ENCODE assay signal across 12 cellular contexts in the genomic region with DNA sequence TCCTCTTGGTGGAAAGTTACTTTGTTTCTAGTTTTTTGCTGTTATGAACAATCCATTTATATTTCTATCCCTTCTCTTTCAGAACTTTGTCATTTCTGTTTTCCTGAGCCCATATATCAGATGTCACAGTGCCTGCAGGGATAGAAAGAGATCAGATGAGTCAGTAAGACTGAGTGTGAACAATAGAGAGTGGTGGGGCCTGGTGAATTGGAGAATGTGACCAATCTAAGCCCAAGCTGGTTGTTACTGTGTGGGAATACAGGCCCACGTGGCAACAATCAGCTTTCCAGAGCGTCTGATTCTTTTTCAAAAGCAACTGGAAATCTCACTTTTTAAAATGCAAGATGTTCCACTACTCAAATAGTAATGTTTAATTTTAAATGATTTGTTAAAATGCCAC. TPM values are rescaled to one million over a fixed set of nuclear protein-coding genes. Genes with fewer than 3 reads are reported as not detected.
DNase-seq lines count a peak whose midpoint lies in the region; ATAC-seq and TF ChIP-seq lines count a peak whose summit lies in the region.
"Had no signal": no experiment of that assay in that cellular context is flagged by ENCODE, and none has a peak within 500 bp of the region (broad histone marks: within the 10 kb centered on the region; RNA-seq: fewer than 3 reads in every experiment).

No MANE protein-coding gene starts in this region.

- no peak for ATAC-seq in naive thymus-derived CD8-positive, alpha-beta T cell
- no peak for ATAC-seq in HG03565 (IDR thresholded peaks at IDR 0.05; ENCODE audit: unreplicated experiment)

- WGBS in mammary epithelial cell (ENCODE audit: low coverage, missing lambda C conversion rate) = 93% methylated on average over 2 of the region's 2 CpGs

- H3K36me3 Mint-ChIP-seq in MCF 10A (ENCODE audit: insufficient read depth, unreplicated experiment) (peaks cover 84% of the 10 kb centered on the region), immature natural killer cell (peaks cover 18 to 31% (median 23%) of the 10 kb centered on the region in 3 donors)
- peaks cover 69% of the 10 kb centered on the region for H3K36me3 Mint-ChIP-seq in stimulated activated naive CD8-positive, alpha-beta T cell treated with anti-CD3 and anti-CD28 coated beads, Interleukin-15, Interleukin-2, amounts not matched to agents 100 ng/mL and 50 ng/mL, for 24 hours (ENCODE audit: low read depth)
- peaks cover 26 to 85% (median 44%) of the 10 kb centered on the region in 3 donors for H3K36me3 Mint-ChIP-seq in naive thymus-derived CD8-positive, alpha-beta T cell

- no peak overlapping the region for H3K27ac ChIP-seq in mammary epithelial cell (ENCODE audit: insufficient read depth, low read depth, low read length)
- H3K27ac ChIP-seq: ovary, tibial nerve had no signal

- in situ Hi-C loops in mammary epithelial cell (cut with MboI; ENCODE audit: low sequenced_read_pairs in 2 of 2) (no loop called here), SK-MEL-5 (cut with HindIII; ENCODE audit: low pct_unique_long_range_greater_than_20kb, low sequenced_read_pairs) (no loop called here)

- no peak overlapping the region for H3K4me3 Mint-ChIP-seq in MCF 10A (ENCODE audit: unreplicated experiment)
- H3K4me3 Mint-ChIP-seq in stimulated activated naive CD8-positive, alpha-beta T cell treated with anti-CD3 and anti-CD28 coated beads, Interleukin-15, Interleukin-2, amounts not matched to agents 100 ng/mL and 50 ng/mL, for 24 hours = no peak overlapping the region
- no peak overlapping the region for H3K4me3 Mint-ChIP-seq in naive thymus-derived CD8-positive, alpha-beta T cell
- H3K4me3 Mint-ChIP-seq in immature natural killer cell = no peak overlapping the region

- H3K27me3 ChIP-seq in mammary epithelial cell (ENCODE audit: insufficient read depth, low read length) = no peaks in the 10 kb centered on the region
- H3K27me3 ChIP-seq: ovary, tibial nerve had no signal

- H3K4me3 ChIP-seq in mammary epithelial cell (replicated peaks in 1 of 3; ENCODE audit: insufficient read depth in 1 of 3, low read depth in 2 of 3, low read length in 3 of 3) (no peak overlapping the region), fibroblast of mammary gland (ENCODE audit: control insufficient read depth, low read depth, low read length) (no peak overlapping the region)
- H3K4me3 ChIP-seq: ovary, tibial nerve had no signal

- no peaks in the 10 kb centered on the region for H3K4me1 Mint-ChIP-seq in MCF 10A (ENCODE audit: insufficient read depth, unreplicated experiment)
- H3K4me1 Mint-ChIP-seq in stimulated activated naive CD8-positive, alpha-beta T cell treated with anti-CD3 and anti-CD28 coated beads, Interleukin-15, Interleukin-2, amounts not matched to agents 100 ng/mL and 50 ng/mL, for 24 hours (ENCODE audit: low read depth) = peaks cover 48% of the 10 kb centered on the region
- peaks cover 13 to 44% (median 32%) of the 10 kb centered on the region in 4 donors for H3K4me1 Mint-ChIP-seq in naive thymus-derived CD8-positive, alpha-beta T cell
- H3K4me1 Mint-ChIP-seq in immature natural killer cell = peaks cover 26 to 58% of the 10 kb centered on the region in 2 donors

- TF ChIP-seq CTCF in MCF 10A (IDR thresholded peaks at IDR 0.05; ENCODE audit: unreplicated experiment) (no peak), mammary epithelial cell (conservative IDR thresholded peaks at IDR 0.05 in 1 of 2, IDR thresholded peaks at IDR 0.05 in 1 of 2; ENCODE audit: extremely low read depth in 1 of 2, insufficient read depth in 1 of 2, low read depth in 1 of 2, low read length in 2 of 2) (no peak), fibroblast of mammary gland (conservative IDR thresholded peaks at IDR 0.05; ENCODE audit: control insufficient read depth, insufficient read depth, low read depth, low read length) (no peak)

- H3K4me2 ChIP-seq in mammary epithelial cell (ENCODE audit: insufficient read depth, low read depth, low read length) = no peak overlapping the region

- intact Hi-C loops in MCF 10A (cut with micrococcal nuclease) (no loop called here), mammary epithelial cell (cut with micrococcal nuclease) (loop anchor here (2.0 kb wide), 1 partner anchor 14 kb away; no protein-coding TSS in a partner anchor)

- no peaks in the 10 kb centered on the region for H4K20me1 ChIP-seq in mammary epithelial cell (ENCODE audit: insufficient read depth, low read length)

- DNase-seq in MCF 10A (ENCODE audit: unreplicated experiment) = no peak
- DNase-seq in mammary epithelial cell = no peak
- DNase-seq in SK-MEL-5 (ENCODE audit: low read depth, low spot score) = peak; percentile 70
- DNase-seq in fibroblast of mammary gland (ENCODE audit: low read depth) = peak; percentile 26
- no peak for DNase-seq in naive thymus-derived CD8-positive, alpha-beta T cell
- DNase-seq in immature natural killer cell = no peak
- DNase-seq: cortex of kidney, NCI-H2171 treated with DMSO at 0.1 percent for 48 hours, ovary had no signal

- peaks cover 11% of the 10 kb centered on the region for H3K36me3 ChIP-seq in mammary epithelial cell (ENCODE audit: insufficient read depth, low read length)
- H3K36me3 ChIP-seq: ovary had no signal

- no peaks in the 10 kb centered on the region for H3K9me3 ChIP-seq in mammary epithelial cell (replicated peaks; ENCODE audit: insufficient read depth, low read length)
- H3K9me3 ChIP-seq: ovary, tibial nerve had no signal

- H3K27ac Mint-ChIP-seq in MCF 10A (ENCODE audit: low read depth, unreplicated experiment) (peak overlapping the region; percentile 40), immature natural killer cell (peak overlapping the region in 3 of 6 donors; percentile 37 to 42 (median 39))
- H3K27ac Mint-ChIP-seq in stimulated activated naive CD8-positive, alpha-beta T cell treated with anti-CD3 and anti-CD28 coated beads, Interleukin-15, Interleukin-2, amounts not matched to agents 100 ng/mL and 50 ng/mL, for 24 hours = peak overlapping the region; percentile 70
- peak overlapping the region in 2 of 10 donors; percentile 47 to 68 for H3K27ac Mint-ChIP-seq in naive thymus-derived CD8-positive, alpha-beta T cell

- no peaks in the 10 kb centered on the region for H3K4me1 ChIP-seq in mammary epithelial cell (ENCODE audit: insufficient read depth, low read length)
- H3K4me1 ChIP-seq: tibial nerve had no signal

- H2AFZ ChIP-seq in mammary epithelial cell (ENCODE audit: low read depth, low read length) = no peak overlapping the region

- no TSS peak for BruUV-seq in MCF 10A (replicated peaks; lab: Mats Ljungman, UMichigan)
- BruUV-seq in mammary epithelial cell (replicated peaks; lab: Mats Ljungman, UMichigan) = no TSS peak

- dilution Hi-C loops in mammary epithelial cell (cut with HindIII; ENCODE audit: low sequenced_read_pairs) = no loop called here

- CTCF ChIA-PET in MCF 10A (lab: Yijun Ruan, JAX) = interaction anchor here (1.4 kb wide), 1 partner anchor 9 kb away, joined by 4 read pairs; no protein-coding TSS in a partner anchor
- CTCF ChIA-PET in mammary epithelial cell (lab: Charles Lee; ENCODE audit: low non-redundant PET) = no interaction called here

- POLR2A ChIA-PET in MCF 10A (lab: Yijun Ruan, JAX) = interaction anchor here (2.9 kb wide), 1 partner anchor 9 kb away, joined by 13 read pairs; the partner anchor contains the start of genes DCTN5 and PALB2
- POLR2A ChIA-PET in naive thymus-derived CD8-positive, alpha-beta T cell (lab: Charles Lee) = no interaction called here

- H3K79me2 ChIP-seq in mammary epithelial cell (ENCODE audit: insufficient read depth, low read length) = peaks cover 86% of the 10 kb centered on the region

- H3K9me3 Mint-ChIP-seq in MCF 10A (ENCODE audit: unreplicated experiment) (no peaks in the 10 kb centered on the region), immature natural killer cell (no peaks in the 10 kb centered on the region)
- no peaks in the 10 kb centered on the region for H3K9me3 Mint-ChIP-seq in stimulated activated naive CD8-positive, alpha-beta T cell treated with anti-CD3 and anti-CD28 coated beads, Interleukin-15, Interleukin-2, amounts not matched to agents 100 ng/mL and 50 ng/mL, for 24 hours
- peaks cover 0 to 4% (median 0%) of the 10 kb centered on the region in 9 donors for H3K9me3 Mint-ChIP-seq in naive thymus-derived CD8-positive, alpha-beta T cell

- no peak overlapping the region for H3K9ac ChIP-seq in mammary epithelial cell (ENCODE audit: insufficient read depth, low read length)

- H3K27me3 Mint-ChIP-seq in MCF 10A (ENCODE audit: insufficient read depth, unreplicated experiment) (no peaks in the 10 kb centered on the region), immature natural killer cell (ENCODE audit: low read depth in 3 of 3) (peaks cover 0 to 1% (median 0%) of the 10 kb centered on the region in 3 donors)
- no peaks in the 10 kb centered on the region for H3K27me3 Mint-ChIP-seq in stimulated activated naive CD8-positive, alpha-beta T cell treated with anti-CD3 and anti-CD28 coated beads, Interleukin-15, Interleukin-2, amounts not matched to agents 100 ng/mL and 50 ng/mL, for 24 hours
- no peaks in the 10 kb centered on the region for H3K27me3 Mint-ChIP-seq in naive thymus-derived CD8-positive, alpha-beta T cell

RNA-seq across cellular contexts. Expression of gene DCTN5, which starts 9.4 kb away (rescaled TPM):
- 66.6 and 84.8 TPM in 2 replicates for total RNA-seq in MCF 10A (2022)
- 10 to 100 TPM; 67.8 to 72.4 TPM for total RNA-seq in mammary epithelial cell
- 67.7 TPM for polyA plus RNA-seq in mammary epithelial cell
- 90.3 TPM for polyA minus RNA-seq in mammary epithelial cell
- 70.6 and 75.6 TPM in 2 replicates for total RNA-seq in SK-MEL-5 (2014; rRNA removed; shearing (Covaris generic))
- 54.6 and 59.9 TPM in 2 replicates for polyA plus RNA-seq in SK-MEL-5 (2015; cell fraction: cytosol; rRNA removed)
- polyA plus RNA-seq in SK-MEL-5 (2015; cell fraction: nucleus; rRNA removed) = 60.0 and 97.8 TPM in 2 replicates
- total RNA-seq in naive thymus-derived CD8-positive, alpha-beta T cell = 10 to 100 TPM; 64.9 to 68.8 TPM
- 10 to 100 TPM; 43.8 to 65.8 (median 58.4) TPM for polyA plus RNA-seq in naive thymus-derived CD8-positive, alpha-beta T cell
- polyA plus RNA-seq in immature natural killer cell = 10 to 100 TPM; 51.9 to 77.8 (median 53.9) TPM

RNA-seq across cellular contexts. Expression of gene PALB2, which starts 9.6 kb away (rescaled TPM):
- total RNA-seq in MCF 10A (2022) (13.7 and 20.8 TPM in 2 replicates), mammary epithelial cell (10 to 100 TPM; 17.7 to 23.1 TPM)
- polyA plus RNA-seq in mammary epithelial cell (8.6 TPM), immature natural killer cell (10 to 100 TPM in 1 of 3 donors, 1 to 10 TPM in 2; 3.3 to 12.6 (median 8.2) TPM)
- 35.3 TPM for polyA minus RNA-seq in mammary epithelial cell
- total RNA-seq in SK-MEL-5 (2014; rRNA removed; shearing (Covaris generic)) = 21.1 and 28.8 TPM in 2 replicates
- 14.2 and 14.3 TPM in 2 replicates for polyA plus RNA-seq in SK-MEL-5 (2015; cell fraction: cytosol; rRNA removed)
- polyA plus RNA-seq in SK-MEL-5 (2015; cell fraction: nucleus; rRNA removed) = 38.5 and 51.1 TPM in 2 replicates
- total RNA-seq in naive thymus-derived CD8-positive, alpha-beta T cell = 10 to 100 TPM; 14.6 to 19.0 TPM
- 1 to 10 TPM; 3.4 to 9.7 (median 9.5) TPM for polyA plus RNA-seq in naive thymus-derived CD8-positive, alpha-beta T cell

RNA-seq across cellular contexts. Expression of gene PLK1, which starts 28.0 kb away (rescaled TPM):
- total RNA-seq in MCF 10A (2022) (50.7 and 74.8 TPM in 2 replicates), mammary epithelial cell (10 to 100 TPM in 1 of 2 donors, 1 to 10 TPM in 1; 2.0 to 57.9 TPM)
- polyA plus RNA-seq in mammary epithelial cell (111 TPM), immature natural killer cell (1 to 10 TPM in 1 of 3 donors, under 1 TPM in 1, not detected in 1; 0.57 to 1.2 TPM)
- 100 TPM for polyA minus RNA-seq in mammary epithelial cell
- 14.3 and 16.6 TPM in 2 replicates for total RNA-seq in SK-MEL-5 (2014; rRNA removed; shearing (Covaris generic))
- polyA plus RNA-seq in SK-MEL-5 (2015; cell fraction: cytosol; rRNA removed) = 68.2 and 73.5 TPM in 2 replicates
- polyA plus RNA-seq in SK-MEL-5 (2015; cell fraction: nucleus; rRNA removed) = 18.8 and 45.4 TPM in 2 replicates
- 1 to 10 TPM; 2.5 to 3.2 TPM for total RNA-seq in naive thymus-derived CD8-positive, alpha-beta T cell
- not detected for polyA plus RNA-seq in naive thymus-derived CD8-positive, alpha-beta T cell

RNA-seq across cellular contexts. Expression of gene NDUFAB1, which starts 54.6 kb away (rescaled TPM):
- total RNA-seq in MCF 10A (2022) = 98.3 and 112 TPM in 2 replicates
- 10 to 100 TPM; 70.2 to 86.6 TPM for total RNA-seq in mammary epithelial cell
- polyA plus RNA-seq in mammary epithelial cell = 112 TPM
- 25.9 TPM for polyA minus RNA-seq in mammary epithelial cell
- 182 and 201 TPM in 2 replicates for total RNA-seq in SK-MEL-5 (2014; rRNA removed; shearing (Covaris generic))
- polyA plus RNA-seq in SK-MEL-5 (2015; cell fraction: cytosol; rRNA removed) = 158 and 222 TPM in 2 replicates
- 48.3 and 53.0 TPM in 2 replicates for polyA plus RNA-seq in SK-MEL-5 (2015; cell fraction: nucleus; rRNA removed)
- total RNA-seq in naive thymus-derived CD8-positive, alpha-beta T cell = 10 to 100 TPM; 36.8 to 42.9 TPM
- polyA plus RNA-seq in naive thymus-derived CD8-positive, alpha-beta T cell = 100 to 1,000 TPM; 182 to 220 (median 206) TPM
- 100 to 1,000 TPM; 182 to 257 (median 231) TPM for polyA plus RNA-seq in immature natural killer cell

Comparison
In these comparisons a context has a peak if more than half of its experiments do, and no peak if none do; other contexts are left out.
1. DNase-seq: peak in SK-MEL-5 (single experiment) and fibroblast of mammary gland (single experiment); none in MCF 10A (single experiment), mammary epithelial cell (single experiment), naive thymus-derived CD8-positive, alpha-beta T cell (0 of 10) and immature natural killer cell (0 of 3).